9 cellular contexts compared by ENCODE assay signal in genomic region chr3:186953011-186953487, GRCh38. TPM values are rescaled to one million over a fixed set of nuclear protein-coding genes. Genes with fewer than 3 reads are reported as not detected.
DNase-seq lines count a peak whose midpoint lies in the region; ATAC-seq and TF ChIP-seq lines count a peak whose summit lies in the region.
"Had no signal": no experiment of that assay in that cellular context is flagged by ENCODE, and none has a peak within 500 bp of the region (broad histone marks: within the 10 kb centered on the region; RNA-seq: fewer than 3 reads in every experiment).

No MANE protein-coding gene starts in this region.

- peak overlapping the region; percentile 3 for H3K27ac ChIP-seq in epithelial cell of prostate
- H3K27ac ChIP-seq: A549 had no signal

- peaks cover 64% of the 10 kb centered on the region for H3K4me1 Mint-ChIP-seq in activated CD4-positive, alpha-beta T cell treated with anti-CD3 and anti-CD28 coated beads, Interleukin-2, amount 10 ng/mL, durations not matched to agents 24 days and 14 days
- peaks cover 89% of the 10 kb centered on the region for H3K4me1 Mint-ChIP-seq in stimulated activated naive CD8-positive, alpha-beta T cell treated with anti-CD3 and anti-CD28 coated beads, Interleukin-15, Interleukin-2, amounts not matched to agents 100 ng/mL and 50 ng/mL, for 24 hours (ENCODE audit: low read depth)

- H3K27me3 Mint-ChIP-seq in activated CD4-positive, alpha-beta T cell treated with anti-CD3 and anti-CD28 coated beads, Interleukin-2, amount 10 ng/mL, durations not matched to agents 24 days and 14 days, result no peaks in the 10 kb centered on the region
- no peaks in the 10 kb centered on the region for H3K27me3 Mint-ChIP-seq in stimulated activated naive CD8-positive, alpha-beta T cell treated with anti-CD3 and anti-CD28 coated beads, Interleukin-15, Interleukin-2, amounts not matched to agents 100 ng/mL and 50 ng/mL, for 24 hours

- peaks cover 4% of the 10 kb centered on the region for H3K9me3 Mint-ChIP-seq in activated CD4-positive, alpha-beta T cell treated with anti-CD3 and anti-CD28 coated beads, Interleukin-2, amount 10 ng/mL, durations not matched to agents 24 days and 14 days
- peaks cover 8% of the 10 kb centered on the region for H3K9me3 Mint-ChIP-seq in stimulated activated naive CD8-positive, alpha-beta T cell treated with anti-CD3 and anti-CD28 coated beads, Interleukin-15, Interleukin-2, amounts not matched to agents 100 ng/mL and 50 ng/mL, for 24 hours

- H3K36me3 Mint-ChIP-seq in activated CD4-positive, alpha-beta T cell treated with anti-CD3 and anti-CD28 coated beads, Interleukin-2, amount 10 ng/mL, durations not matched to agents 24 days and 14 days (ENCODE audit: low read depth), result peaks cover 80% of the 10 kb centered on the region
- H3K36me3 Mint-ChIP-seq in stimulated activated naive CD8-positive, alpha-beta T cell treated with anti-CD3 and anti-CD28 coated beads, Interleukin-15, Interleukin-2, amounts not matched to agents 100 ng/mL and 50 ng/mL, for 24 hours (ENCODE audit: low read depth), result peaks cover 60% of the 10 kb centered on the region

- DNase-seq in activated CD4-positive, alpha-beta T cell treated with anti-CD3 and anti-CD28 coated beads, Interleukin-2, amount 10 ng/mL, durations not matched to agents 24 days and 14 days, result peak; percentile 74
- no peak for DNase-seq in activated CD4-positive, alpha-beta T cell treated with anti-CD3 and anti-CD28 coated beads for 48 hours
- peak; percentile 67 for DNase-seq in SIG-M5 (lab: John Stamatoyannopoulos, UW)
- no peak for DNase-seq in epithelial cell of prostate (ENCODE audit: low read depth, low spot score)
- no peak for DNase-seq in HuH-7.5 (ENCODE audit: low spot score)
- no peak for DNase-seq in NCI-H1436 treated with DMSO at 0.1 percent for 48 hours (lab: John Stamatoyannopoulos, UW)

- intact Hi-C loops in activated CD4-positive, alpha-beta T cell treated with anti-CD3 and anti-CD28 coated beads, Interleukin-2, amount 10 ng/mL, durations not matched to agents 24 days and 14 days (cut with micrococcal nuclease), result loop anchor here (1.0 to 5.0 kb wide), 5 partner anchors 20 to 109 kb away; no protein-coding TSS in a partner anchor

- H3K27ac Mint-ChIP-seq in activated CD4-positive, alpha-beta T cell treated with anti-CD3 and anti-CD28 coated beads, Interleukin-2, amount 10 ng/mL, durations not matched to agents 24 days and 14 days, result peak overlapping the region; percentile 85
- peak overlapping the region; percentile 87 for H3K27ac Mint-ChIP-seq in stimulated activated naive CD8-positive, alpha-beta T cell treated with anti-CD3 and anti-CD28 coated beads, Interleukin-15, Interleukin-2, amounts not matched to agents 100 ng/mL and 50 ng/mL, for 24 hours

- ATAC-seq in SK-N-SH treated with all-trans-retinoic acid at 6 μM for 48 hours, result no peak
- ATAC-seq: A549 had no signal

- peak overlapping the region; percentile 63 for H3K4me3 Mint-ChIP-seq in activated CD4-positive, alpha-beta T cell treated with anti-CD3 and anti-CD28 coated beads, Interleukin-2, amount 10 ng/mL, durations not matched to agents 24 days and 14 days
- peak overlapping the region; percentile 53 for H3K4me3 Mint-ChIP-seq in stimulated activated naive CD8-positive, alpha-beta T cell treated with anti-CD3 and anti-CD28 coated beads, Interleukin-15, Interleukin-2, amounts not matched to agents 100 ng/mL and 50 ng/mL, for 24 hours

TF ChIP-seq in SK-N-SH treated with all-trans-retinoic acid at 6 μM for 48 hours, 23 proteins besides CTCF, POLR2A, EP300 and RAD21:
- no peak for TF ChIP-seq BACH2 (CRISPR knock-in tag; IDR thresholded peaks at IDR 0.05; ENCODE audit: borderline replicate concordance)
- TF ChIP-seq ESRRG (CRISPR knock-in tag; IDR thresholded peaks at IDR 0.05), result no peak
- TF ChIP-seq GLIS3 (CRISPR knock-in tag; IDR thresholded peaks at IDR 0.05), result no peak
- no peak for TF ChIP-seq ZNF8 (CRISPR knock-in tag; IDR thresholded peaks at IDR 0.05)
- no peak for TF ChIP-seq ZFP3 (CRISPR knock-in tag; IDR thresholded peaks at IDR 0.05)
- TF ChIP-seq ZC3H10 (CRISPR knock-in tag; IDR thresholded peaks at IDR 0.05), result no peak
- no peak for TF ChIP-seq TOX (CRISPR knock-in tag; IDR thresholded peaks at IDR 0.05; ENCODE audit: borderline replicate concordance)
TF ChIP-seq in SK-N-SH treated with all-trans-retinoic acid at 6 μM for 48 hours: peak in this region for 0.

RNA-seq across cellular contexts. Expression of gene ST6GAL1, which starts 22.7 kb away (rescaled TPM):
- total RNA-seq in activated CD4-positive, alpha-beta T cell treated with anti-CD3 and anti-CD28 coated beads, Interleukin-2, amount 10 ng/mL, durations not matched to agents 24 days and 14 days, result 128 and 132 TPM in 2 replicates

Comparison
In these comparisons a context has a peak if more than half of its experiments do, and no peak if none do; other contexts are left out.
1. DNase-seq: peak in activated CD4-positive, alpha-beta T cell treated with anti-CD3 and anti-CD28 coated beads, Interleukin-2, amount 10 ng/mL, durations not matched to agents 24 days and 14 days (single experiment) and SIG-M5 (single experiment); none in activated CD4-positive, alpha-beta T cell treated with anti-CD3 and anti-CD28 coated beads for 48 hours (single experiment), epithelial cell of prostate (single experiment), HuH-7.5 (single experiment) and NCI-H1436 treated with DMSO at 0.1 percent for 48 hours (single experiment).